11 cellular contexts compared by ENCODE assay signal in the genomic region with DNA sequence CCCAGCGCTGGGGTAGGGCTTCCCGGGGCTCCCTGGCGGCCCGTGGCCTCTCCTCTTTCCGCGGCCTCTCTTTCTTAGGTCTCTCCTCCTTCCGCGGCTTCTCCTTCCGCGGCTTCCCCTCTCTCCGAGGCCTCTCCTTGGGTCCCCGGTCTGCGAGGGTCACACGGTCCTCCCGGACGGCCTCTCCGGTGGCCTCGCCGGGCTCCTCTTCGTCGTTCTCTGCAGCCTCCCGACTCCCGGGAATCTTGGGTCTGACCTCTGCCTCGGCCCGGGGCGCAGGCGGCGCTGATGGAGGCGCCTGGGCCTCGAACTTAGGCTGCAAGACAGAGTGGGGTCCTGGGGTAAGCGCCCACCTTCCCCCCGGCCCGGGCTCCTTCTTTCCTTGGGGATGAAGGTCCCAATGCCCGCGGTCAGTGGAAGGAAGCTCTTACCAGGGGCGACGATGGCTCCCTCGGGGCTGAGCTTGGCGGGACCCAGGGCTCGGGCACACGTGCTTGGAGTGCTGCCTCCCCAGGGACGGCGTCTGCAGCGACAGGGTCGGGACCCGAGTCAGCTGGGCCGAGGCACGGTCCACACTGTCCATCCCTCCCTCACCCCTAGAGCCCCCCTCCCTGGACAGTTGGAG. TPM values are rescaled to one million over a fixed set of nuclear protein-coding genes. Genes with fewer than 3 reads are reported as not detected.
DNase-seq lines count a peak whose midpoint lies in the region; ATAC-seq and FAIRE-seq lines count a peak whose summit lies in the region.
"Had no signal": no experiment of that assay in that cellular context is flagged by ENCODE, and none has a peak within 500 bp of the region (broad histone marks: within the 10 kb centered on the region; RNA-seq: fewer than 3 reads in every experiment).

No MANE protein-coding gene starts in this region.

- peak; percentile 44 for DNase-seq in DMS53 (lab: John Stamatoyannopoulos, UW)
- DNase-seq in DMS53 treated with DMSO at 0.1 percent for 48 hours (lab: John Stamatoyannopoulos, UW; ENCODE audit: unreplicated experiment): no peak
- DNase-seq in H7: peak; percentile 85
- DNase-seq in central memory CD8-positive, alpha-beta T cell (ENCODE audit: low spot score in 2 of 2): no peak
- no peak for DNase-seq in neuronal stem cell (ENCODE audit: low spot score)
- no peak for DNase-seq in hypothalamus (lab: John Stamatoyannopoulos, UW)
- DNase-seq in small intestine: no peak
- no peak for DNase-seq in NCI-H2029 (lab: John Stamatoyannopoulos, UW)
- DNase-seq: dorsolateral prefrontal cortex had no signal

- H3K4ac ChIP-seq in neuronal stem cell (ENCODE audit: low read length): no peak overlapping the region

- peak overlapping the region; percentile 96 for H4K8ac ChIP-seq in neuronal stem cell (ENCODE audit: low read depth, low read length)

- H3K27me3 Mint-ChIP-seq in central memory CD8-positive, alpha-beta T cell: no peaks in the 10 kb centered on the region

- no peak overlapping the region for H4K91ac ChIP-seq in neuronal stem cell (ENCODE audit: low read depth, low read length, poor library complexity)

- H2AFZ ChIP-seq in neuronal stem cell (ENCODE audit: low read length): no peak overlapping the region

- H3K79me1 ChIP-seq in neuronal stem cell (ENCODE audit: low read depth, low read length): no peaks in the 10 kb centered on the region

- no peak overlapping the region for H2BK120ac ChIP-seq in neuronal stem cell (ENCODE audit: low read depth, low read length)

- H3K4me3 ChIP-seq in H7 (ENCODE audit: insufficient read depth, low read depth, low read length): peak overlapping the region; percentile 47; the same call in 1 of the 2 replicates
- no peak overlapping the region for H3K4me3 ChIP-seq in neuronal stem cell (ENCODE audit: low read length in 2 of 2)
- H3K4me3 ChIP-seq in small intestine (ENCODE audit: low read depth in 1 of 2, low read length in 2 of 2): peak overlapping the region in 1 of 2 donors; percentile 32

- peak overlapping the region; percentile 75 for H3K23ac ChIP-seq in neuronal stem cell (ENCODE audit: low read depth, low read length, poor library complexity)

- H3K4me3 Mint-ChIP-seq in central memory CD8-positive, alpha-beta T cell: peak overlapping the region; percentile 67

- H2AK5ac ChIP-seq in neuronal stem cell (ENCODE audit: low read depth, low read length): peak overlapping the region; percentile 68

- H3K27ac ChIP-seq in neuronal stem cell (replicated peaks; ENCODE audit: low read length): no peak overlapping the region
- H3K27ac ChIP-seq in small intestine (ENCODE audit: low read depth in 1 of 2, low read length in 1 of 2): no peak overlapping the region
- H3K27ac ChIP-seq: 22Rv1, dorsolateral prefrontal cortex had no signal

- no peaks in the 10 kb centered on the region for H3K36me3 ChIP-seq in H7 (replicated peaks; ENCODE audit: control insufficient read depth, insufficient read depth, low read length)
- peaks cover 0 to 27% of the 10 kb centered on the region in 2 donors for H3K36me3 ChIP-seq in neuronal stem cell (replicated peaks in 1 of 2; ENCODE audit: control insufficient read depth in 2 of 2, insufficient read depth in 2 of 2, low read length in 2 of 2)
- peaks cover 5 to 9% of the 10 kb centered on the region in 2 donors for H3K36me3 ChIP-seq in small intestine (ENCODE audit: control insufficient read depth in 2 of 2, insufficient read depth in 2 of 2, low read length in 2 of 2)

- peak overlapping the region; percentile 24 for H2BK5ac ChIP-seq in neuronal stem cell (ENCODE audit: low read length)

- H3K18ac ChIP-seq in neuronal stem cell (ENCODE audit: low read length): peak overlapping the region; percentile 74

- no CpG with 5 or more reads among the region's 48 CpGs for WGBS in neuronal stem cell (ENCODE audit: extremely low coverage in 2 of 2, insufficient read length in 2 of 2, insufficient replicate concordance in 1 of 2), 2 donors
- WGBS in small intestine, 3 donors: 4 to 7% (median 6%) methylated on average over 35 to 48 of the region's 48 CpGs

- H3K27me3 ChIP-seq in H7 (ENCODE audit: control insufficient read depth, insufficient read depth, low read length) (peaks cover 14% of the 10 kb centered on the region), neuronal stem cell (ENCODE audit: control insufficient read depth in 3 of 3, insufficient read depth in 3 of 3, low read depth in 1 of 3, low read length in 3 of 3) (peaks cover 2 to 24% (median 3%) of the 10 kb centered on the region in 3 experiments), small intestine (ENCODE audit: control insufficient read depth in 2 of 2, insufficient read depth in 2 of 2, low read length in 2 of 2) (peaks cover 24 to 28% of the 10 kb centered on the region in 2 donors)

- H2BK15ac ChIP-seq in neuronal stem cell (ENCODE audit: low read length): no peak overlapping the region

- no peak for FAIRE-seq in small intestine (lab: Jason Lieb, UNC)

- peaks cover 0 to 5% of the 10 kb centered on the region in 2 donors for H3K9me3 ChIP-seq in neuronal stem cell (replicated peaks in 1 of 2; ENCODE audit: control insufficient read depth in 2 of 2, insufficient read depth in 1 of 2, low read depth in 1 of 2, low read length in 2 of 2)
- H3K9me3 ChIP-seq in small intestine (ENCODE audit: control insufficient read depth, low read depth): no peaks in the 10 kb centered on the region

- H3K14ac ChIP-seq in neuronal stem cell (ENCODE audit: low read length): peak overlapping the region; percentile 82

- H3K4me1 ChIP-seq in neuronal stem cell (ENCODE audit: control insufficient read depth in 2 of 2, insufficient read depth in 1 of 2, low read depth in 1 of 2, low read length in 2 of 2) (peaks cover 0 to 12% of the 10 kb centered on the region in 2 donors), small intestine (ENCODE audit: control insufficient read depth in 2 of 2, insufficient read depth in 1 of 2, low read depth in 1 of 2, low read length in 1 of 2) (no peaks in the 10 kb centered on the region)

- no peaks in the 10 kb centered on the region for H3K9me3 Mint-ChIP-seq in central memory CD8-positive, alpha-beta T cell

- peaks cover 17% of the 10 kb centered on the region for H3K36me3 Mint-ChIP-seq in central memory CD8-positive, alpha-beta T cell (ENCODE audit: insufficient read depth)

- ATAC-seq in central memory CD8-positive, alpha-beta T cell (replicated peaks; ENCODE audit: extremely low read depth, poor library complexity, severe bottlenecking): no peak
- ATAC-seq: HCT116 had no signal

- H3K27ac Mint-ChIP-seq in central memory CD8-positive, alpha-beta T cell (ENCODE audit: low read depth): peak overlapping the region; percentile 32

- no peaks in the 10 kb centered on the region for H3K4me1 Mint-ChIP-seq in central memory CD8-positive, alpha-beta T cell

- no peak overlapping the region for H2BK12ac ChIP-seq in neuronal stem cell (ENCODE audit: low read length)

- H3K4me2 ChIP-seq in neuronal stem cell (ENCODE audit: insufficient read depth, low read length, poor library complexity, severe bottlenecking): peak overlapping the region; percentile 97

- peak overlapping the region; percentile 63 for H3K9ac ChIP-seq in neuronal stem cell (ENCODE audit: low read depth, low read length, poor library complexity)

RNA-seq across cellular contexts. Expression of a gene that starts 3.5 kb away (rescaled TPM):
- total RNA-seq in H7 (2014; rRNA removed; shearing (Covaris generic)): 10.5 and 12.8 TPM in 2 replicates
- 10.1 TPM for polyA plus RNA-seq in neuronal stem cell (2013, experiment 1 of 2)
- 9.2 TPM for polyA plus RNA-seq in neuronal stem cell (2013, experiment 2 of 2)
- polyA plus RNA-seq in small intestine: 1 to 10 TPM; 1.1 to 3.0 (median 1.9) TPM

RNA-seq across cellular contexts. Expression of a gene that starts 3.6 kb away (rescaled TPM):
- not detected in 2 replicates for total RNA-seq in H7 (2014; rRNA removed; shearing (Covaris generic))
- polyA plus RNA-seq in neuronal stem cell (2013, experiment 1 of 2): 0.22 TPM
- 0.15 TPM for polyA plus RNA-seq in neuronal stem cell (2013, experiment 2 of 2)
- 1 to 10 TPM in 2 of 3 donors, under 1 TPM in 1; 0.69 to 1.9 (median 1.3) TPM for polyA plus RNA-seq in small intestine

RNA-seq across cellular contexts. Expression of a gene that starts 16.0 kb away (rescaled TPM):
- 107 and 115 TPM in 2 replicates for total RNA-seq in H7 (2014; rRNA removed; shearing (Covaris generic))
- polyA plus RNA-seq in neuronal stem cell (2013, experiment 1 of 2): 117 TPM
- polyA plus RNA-seq in neuronal stem cell (2013, experiment 2 of 2): 115 TPM
- polyA plus RNA-seq in small intestine: 10 to 100 TPM; 31.8 to 45.5 (median 35.1) TPM

RNA-seq across cellular contexts. Expression of a gene that starts 16.5 kb away (rescaled TPM):
- total RNA-seq in H7 (2014; rRNA removed; shearing (Covaris generic)): 269 and 295 TPM in 2 replicates
- 94.6 TPM for polyA plus RNA-seq in neuronal stem cell (2013, experiment 1 of 2)
- 92.1 TPM for polyA plus RNA-seq in neuronal stem cell (2013, experiment 2 of 2)
- 100 to 1,000 TPM; 269 to 307 (median 286) TPM for polyA plus RNA-seq in small intestine

RNA-seq across cellular contexts. Expression of a gene that starts 29.4 kb away (rescaled TPM):
- not detected in 2 replicates for total RNA-seq in H7 (2014; rRNA removed; shearing (Covaris generic))
- polyA plus RNA-seq in neuronal stem cell (2013, experiment 1 of 2): not detected
- not detected for polyA plus RNA-seq in neuronal stem cell (2013, experiment 2 of 2)
- polyA plus RNA-seq in small intestine: under 1 TPM in 2 of 3 donors, not detected in 1; 0.46 to 0.54 TPM

Comparison
In these comparisons a context has a peak if more than half of its experiments do, and no peak if none do; other contexts are left out.
1. DNase-seq: peak in DMS53 (single experiment) and H7 (single experiment); none in DMS53 treated with DMSO at 0.1 percent for 48 hours (single experiment), central memory CD8-positive, alpha-beta T cell (0 of 2), neuronal stem cell (single experiment), hypothalamus (0 of 51), small intestine (single experiment) and NCI-H2029 (single experiment).